Comparison of ENCODE assay signal across 9 cellular contexts in genomic region chr1:208036177-208036808, GRCh38.
DNase-seq lines count a peak whose midpoint lies in the region; ATAC-seq, FAIRE-seq and TF ChIP-seq lines count a peak whose summit lies in the region.
"Had no signal": no experiment of that assay in that cellular context is flagged by ENCODE, and none has a peak within 500 bp of the region (broad histone marks: within the 10 kb centered on the region; RNA-seq: fewer than 3 reads in every experiment).

No MANE protein-coding gene starts in this region.

- POLR2A ChIA-PET in OCI-LY7 (lab: Charles Lee) = no interaction called here
- POLR2A ChIA-PET in activated CD8-positive, alpha-beta T cell treated with anti-CD3 and anti-CD28 coated beads, Interleukin-2, amount 10 ng/mL, durations not matched to agents 7 days and 5 days (lab: Charles Lee) = no interaction called here

- peaks cover 4% of the 10 kb centered on the region for H3K27me3 Mint-ChIP-seq in activated CD8-positive, alpha-beta T cell treated with anti-CD3 and anti-CD28 coated beads, Interleukin-2, amount 10 ng/mL, durations not matched to agents 7 days and 5 days (ENCODE audit: low read depth)

- H3K9me3 ChIP-seq in heart left ventricle (no peaks in the 10 kb centered on the region), OCI-LY7 (ENCODE audit: low read length) (no peaks in the 10 kb centered on the region), small intestine (ENCODE audit: control insufficient read depth, low read depth) (no peaks in the 10 kb centered on the region)

- H3K4me3 Mint-ChIP-seq in activated CD8-positive, alpha-beta T cell treated with anti-CD3 and anti-CD28 coated beads, Interleukin-2, amount 10 ng/mL, durations not matched to agents 7 days and 5 days = no peak overlapping the region

- H3K36me3 ChIP-seq in heart left ventricle (peaks cover 3 to 100% (median 82%) of the 10 kb centered on the region in 9 donors), OCI-LY7 (ENCODE audit: insufficient read depth, low read length) (no peaks in the 10 kb centered on the region), small intestine (ENCODE audit: control insufficient read depth in 2 of 2, insufficient read depth in 2 of 2, low read length in 2 of 2) (peaks cover 0 to 9% of the 10 kb centered on the region in 2 donors)

- peak in 3 of 4 donors; percentile 43 to 44 (median 43) for ATAC-seq in heart left ventricle
- no peak for ATAC-seq in left cardiac atrium
- ATAC-seq in HG02763 (IDR thresholded peaks at IDR 0.05; ENCODE audit: unreplicated experiment) = no peak
- ATAC-seq in activated CD8-positive, alpha-beta T cell treated with anti-CD3 and anti-CD28 coated beads, Interleukin-2, amount 10 ng/mL, durations not matched to agents 7 days and 5 days = no peak

- H3K4me2 ChIP-seq in OCI-LY7 (ENCODE audit: low read length) = no peak overlapping the region

- no peak overlapping the region for H3K27ac Mint-ChIP-seq in activated CD8-positive, alpha-beta T cell treated with anti-CD3 and anti-CD28 coated beads, Interleukin-2, amount 10 ng/mL, durations not matched to agents 7 days and 5 days

- TF ChIP-seq POLR2A in heart left ventricle (IDR thresholded peaks at IDR 0.05) = no peak

- no peaks in the 10 kb centered on the region for H3K9me3 Mint-ChIP-seq in activated CD8-positive, alpha-beta T cell treated with anti-CD3 and anti-CD28 coated beads, Interleukin-2, amount 10 ng/mL, durations not matched to agents 7 days and 5 days (ENCODE audit: insufficient read depth)

- no peak for FAIRE-seq in small intestine (lab: Jason Lieb, UNC)

- no peak overlapping the region for H2AFZ ChIP-seq in OCI-LY7 (ENCODE audit: low read length)

- CTCF ChIA-PET in OCI-LY7 (lab: Charles Lee; ENCODE audit: unreplicated experiment) = no interaction called here
- CTCF ChIA-PET in activated CD8-positive, alpha-beta T cell treated with anti-CD3 and anti-CD28 coated beads, Interleukin-2, amount 10 ng/mL, durations not matched to agents 7 days and 5 days (lab: Charles Lee) = interaction anchor here (1.2 to 1.8 kb wide), 2 partner anchors 14 to 209 kb away, joined by 4 to 5 read pairs; partner anchors contain the start of gene PLXNA2

- WGBS in heart left ventricle, 4 donors = 76 to 82% (median 79%) methylated on average over 6 to 7 of the region's 7 CpGs
- 66 to 77% (median 75%) methylated on average over 7 of the region's 7 CpGs for WGBS in small intestine, 3 donors

- H3K36me3 Mint-ChIP-seq in activated CD8-positive, alpha-beta T cell treated with anti-CD3 and anti-CD28 coated beads, Interleukin-2, amount 10 ng/mL, durations not matched to agents 7 days and 5 days (ENCODE audit: low read depth) = no peaks in the 10 kb centered on the region

- no peaks in the 10 kb centered on the region for H3K27me3 ChIP-seq in heart left ventricle
- no peaks in the 10 kb centered on the region for H3K27me3 ChIP-seq in small intestine (ENCODE audit: control insufficient read depth in 2 of 2, insufficient read depth in 2 of 2, low read length in 2 of 2)

- no peaks in the 10 kb centered on the region for H4K20me1 ChIP-seq in OCI-LY7 (ENCODE audit: insufficient read depth, low read length)

- no peaks in the 10 kb centered on the region for H3K4me1 Mint-ChIP-seq in activated CD8-positive, alpha-beta T cell treated with anti-CD3 and anti-CD28 coated beads, Interleukin-2, amount 10 ng/mL, durations not matched to agents 7 days and 5 days (ENCODE audit: low read depth)

- H3K4me1 ChIP-seq in heart left ventricle (peaks cover 0 to 8% (median 1%) of the 10 kb centered on the region in 12 donors), OCI-LY7 (ENCODE audit: insufficient read depth, low read length, poor library complexity, severe bottlenecking) (no peaks in the 10 kb centered on the region), small intestine (ENCODE audit: control insufficient read depth in 2 of 2, insufficient read depth in 1 of 2, low read depth in 1 of 2, low read length in 1 of 2) (no peaks in the 10 kb centered on the region)

- intact Hi-C loops in heart left ventricle (cut with DNase I) (loop anchor here in 3 of 10 donors (1.0 to 5.0 kb wide), 3 partner anchors 56 to 211 kb away; partner anchors contain the start of gene PLXNA2 (in 1 of the 3)), left cardiac atrium (cut with DNase I) (loop anchor here in 1 of 2 donors (10.0 kb wide), 1 partner anchor 59 kb away; no protein-coding TSS in a partner anchor), OCI-LY7 (cut with micrococcal nuclease; ENCODE audit: unreplicated experiment) (no loop called here)

- H3K9me2 ChIP-seq in OCI-LY7 (ENCODE audit: insufficient read depth, low read length) = no peaks in the 10 kb centered on the region

- H3K27ac ChIP-seq in heart left ventricle = no peak overlapping the region
- no peak overlapping the region for H3K27ac ChIP-seq in OCI-LY7 (ENCODE audit: low read depth, low read length, poor library complexity, severe bottlenecking)
- H3K27ac ChIP-seq in small intestine (ENCODE audit: low read depth in 1 of 2, low read length in 1 of 2) = no peak overlapping the region

- H3K79me2 ChIP-seq in OCI-LY7 (ENCODE audit: insufficient read depth, low read depth, low read length) = no peaks in the 10 kb centered on the region

- no TSS peak for BruUV-seq in OCI-LY7 (replicated peaks; lab: Mats Ljungman, UMichigan)

- DNase-seq in heart left ventricle (no peak), left cardiac atrium (no peak), OCI-LY7 (ENCODE audit: low spot score) (peak; percentile 4), fibroblast of mammary gland (ENCODE audit: low read depth) (peak; percentile 30), small intestine (peak; percentile 86)
- DNase-seq in activated CD8-positive, alpha-beta T cell treated with anti-CD3 and anti-CD28 coated beads, Interleukin-2, amount 10 ng/mL, durations not matched to agents 7 days and 5 days = no peak
- DNase-seq in central memory CD4-positive, alpha-beta T cell = no peak
- DNase-seq: activated CD4-positive, alpha-beta T cell treated with anti-CD3 and anti-CD28 coated beads, Interleukin-2, amount 50 U/mL, for 4 hours had no signal

- peak in 9 of 12 donors; percentile 6 to 47 (median 28) for TF ChIP-seq CTCF in heart left ventricle (IDR thresholded peaks at IDR 0.05)
- TF ChIP-seq CTCF in OCI-LY7 (conservative IDR thresholded peaks at IDR 0.05; ENCODE audit: low read length) = peak; percentile 54
- TF ChIP-seq CTCF in fibroblast of mammary gland (conservative IDR thresholded peaks at IDR 0.05; ENCODE audit: control insufficient read depth, insufficient read depth, low read depth, low read length) = peak; percentile 22

- H3K4me3 ChIP-seq in heart left ventricle (no peak overlapping the region), OCI-LY7 (ENCODE audit: low read depth, low read length, poor library complexity, severe bottlenecking) (no peak overlapping the region), fibroblast of mammary gland (ENCODE audit: control insufficient read depth, low read depth, low read length) (no peak overlapping the region), small intestine (ENCODE audit: low read depth in 1 of 2, low read length in 2 of 2) (no peak overlapping the region)

Comparison
In these comparisons a context has a peak if more than half of its experiments do, and no peak if none do; other contexts are left out.
1. ATAC-seq: peak in heart left ventricle (3 of 4); none in left cardiac atrium (0 of 2), HG02763 (single experiment) and activated CD8-positive, alpha-beta T cell treated with anti-CD3 and anti-CD28 coated beads, Interleukin-2, amount 10 ng/mL, durations not matched to agents 7 days and 5 days (single experiment).
2. DNase-seq: peak in OCI-LY7 (single experiment), fibroblast of mammary gland (single experiment) and small intestine (single experiment); none in heart left ventricle (0 of 5), left cardiac atrium (single experiment), activated CD8-positive, alpha-beta T cell treated with anti-CD3 and anti-CD28 coated beads, Interleukin-2, amount 10 ng/mL, durations not matched to agents 7 days and 5 days (single experiment) and central memory CD4-positive, alpha-beta T cell (single experiment).
3. Peak in every context shown above with its lines, with median percentiles within 50 percentile points of each other: CTCF ChIP-seq.